1 cellular context compared by ENCODE assay signal in genomic region chr11:89437317-89437716, GRCh38.
TF ChIP-seq lines count a peak whose summit lies in the region.

No MANE protein-coding gene starts in this region.

TF ChIP-seq in IMR-90, 13 proteins besides CTCF, POLR2A, EP300 and RAD21:
- TF ChIP-seq MAFK (IDR thresholded peaks at IDR 0.05; ENCODE audit: low read depth, low read length) (no peak), BHLHE40 (IDR thresholded peaks at IDR 0.05; ENCODE audit: low read depth, low read length) (no peak)
